2 cellular contexts compared by ENCODE assay signal in genomic region chr7:10156972-10157371, GRCh38.
A peak's percentile ranks its signal among the peaks of the same experiment; 100 is the strongest.
TF ChIP-seq lines count a peak whose summit lies in the region.

No MANE protein-coding gene starts in this region.

TF ChIP-seq in liver, 16 proteins besides CTCF, POLR2A, EP300 and RAD21 (continued from another document):
- TF ChIP-seq ZBTB33 (IDR thresholded peaks at IDR 0.05) (no peak), NR2F2 (IDR thresholded peaks at IDR 0.05) (peak; percentile 75)
TF ChIP-seq in liver: peak in this region for 1.

TF ChIP-seq in HepG2, 621 proteins besides CTCF, POLR2A, EP300 and RAD21 (continued from another document):
- TF ChIP-seq ARID5B (CRISPR knock-in tag; IDR thresholded peaks at IDR 0.05) (no peak), RFX1 (IDR thresholded peaks at IDR 0.05) (no peak)
